8 cellular contexts compared by ENCODE assay signal in genomic region chr2:98444436-98445166, GRCh38. TPM values are rescaled to one million over a fixed set of nuclear protein-coding genes. Genes with fewer than 3 reads are reported as not detected.
DNase-seq lines count a peak whose midpoint lies in the region; ATAC-seq and TF ChIP-seq lines count a peak whose summit lies in the region.

TSS of gene INPP4A (plus strand) at chr2:98444858. CDS start at chr2:98520049, 75,191 bp downstream.

- TF ChIP-seq CTCF in chondrocyte (IDR thresholded peaks at IDR 0.05), result peak; percentile 43

- in situ Hi-C loops in ACHN (cut with HindIII; ENCODE audit: low pct_ligation_motif_present, low pct_unique_long_range_greater_than_20kb, low sequenced_read_pairs), result no loop called here

- H3K27me3 Mint-ChIP-seq in chondrocyte (ENCODE audit: low read depth), result peaks cover 5% of the 10 kb centered on the region

- ATAC-seq in GM18858 (IDR thresholded peaks at IDR 0.05; ENCODE audit: unreplicated experiment), result peak; percentile 60
- ATAC-seq in HG03095 (IDR thresholded peaks at IDR 0.05; ENCODE audit: unreplicated experiment), result peak; percentile 64

- peaks cover 22% of the 10 kb centered on the region for H3K4me1 Mint-ChIP-seq in chondrocyte (ENCODE audit: low read depth)

- peak within 1 kb of the TSS; percentile 86 for H3K27ac Mint-ChIP-seq in chondrocyte (ENCODE audit: unreplicated experiment)

- DNase-seq in ACHN, result peak; percentile 72
- DNase-seq in NCI-H2227 (lab: John Stamatoyannopoulos, UW; ENCODE audit: unreplicated experiment), result peak; percentile 90
- peak; percentile 73 for DNase-seq in activated CD4-positive, alpha-beta T cell treated with anti-CD3 and anti-CD28 coated beads for 1 hour
- DNase-seq in chondrocyte (ENCODE audit: low spot score), result no peak
- DNase-seq in kidney tubule cell (ENCODE audit: low spot score), result peak; percentile 76
- DNase-seq in stimulated activated CD4-positive, alpha-beta T cell treated with anti-CD3 and anti-CD28 coated beads, Interleukin-1b, Interleukin-23, amount 100 ng/mL, for 4 hours (ENCODE audit: low read depth in 2 of 2), result peak; percentile 78 to 82

- no peaks in the 10 kb centered on the region for H3K36me3 Mint-ChIP-seq in chondrocyte (ENCODE audit: low read depth)

- H3K4me3 Mint-ChIP-seq in chondrocyte (ENCODE audit: unreplicated experiment), result peak within 1 kb of the TSS; percentile 90

- peaks cover 3% of the 10 kb centered on the region for H3K9me3 Mint-ChIP-seq in chondrocyte (ENCODE audit: low read depth)

RNA-seq across cellular contexts. Expression of gene INPP4A, which starts in this region (rescaled TPM):
- 25.9 to 33.3 TPM (median 26.1 TPM) in 3 replicates for total RNA-seq in chondrocyte
